Comparison of ENCODE assay signal across 8 cellular contexts in the genomic region with DNA sequence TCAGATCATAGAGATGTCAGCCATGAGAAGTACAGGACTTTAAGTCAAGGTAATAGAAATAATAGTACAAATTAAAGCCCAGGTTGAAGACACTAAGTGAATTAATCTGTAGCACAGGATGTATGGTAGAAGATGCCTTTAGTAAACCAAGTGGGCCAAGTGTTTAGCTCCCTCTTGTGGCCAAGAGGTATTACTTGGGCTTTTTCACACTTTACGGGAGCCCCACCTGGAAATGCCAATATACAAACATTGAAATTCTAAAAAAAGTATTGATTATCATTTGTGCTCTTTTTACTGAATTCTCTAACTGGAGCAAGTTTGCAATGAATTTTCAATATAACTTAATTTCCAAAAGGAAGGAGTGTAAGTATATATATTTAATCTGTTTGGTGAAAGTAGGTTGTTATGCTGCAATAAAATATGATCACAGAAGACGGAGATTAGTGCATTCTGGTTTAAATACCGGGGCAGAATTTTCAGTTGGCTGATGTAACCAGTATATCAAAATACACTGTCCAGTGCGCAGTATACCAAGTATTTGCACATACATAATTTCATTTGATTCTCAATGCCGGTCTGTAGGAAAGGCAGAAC.
DNase-seq lines count a peak whose midpoint lies in the region; ATAC-seq, FAIRE-seq and TF ChIP-seq lines count a peak whose summit lies in the region.

No MANE protein-coding gene starts in this region.

- ATAC-seq in GM21367 (IDR thresholded peaks at IDR 0.05; ENCODE audit: unreplicated experiment) = peak; percentile 93
- ATAC-seq in HG03521 (IDR thresholded peaks at IDR 0.05; ENCODE audit: unreplicated experiment) = peak; percentile 92
- ATAC-seq in GM12878 = peak; percentile 97

- H3K27ac ChIP-seq in OCI-LY3 (ENCODE audit: low read length) = no peak overlapping the region
- H3K27ac ChIP-seq in GM12878 (ENCODE audit: control insufficient read depth, insufficient read depth) = no peak overlapping the region
- no peak overlapping the region for H3K27ac ChIP-seq in kidney (ENCODE audit: low read depth in 2 of 2, low read length in 2 of 2)
- no peak overlapping the region for H3K27ac ChIP-seq in tibial nerve

- H2AFZ ChIP-seq in OCI-LY3 (ENCODE audit: low read depth, low read length) = no peak overlapping the region
- H2AFZ ChIP-seq in GM12878 (ENCODE audit: control insufficient read depth, low read depth, low read length) = no peak overlapping the region

- SMC1A ChIA-PET in GM12878 (lab: Charles Lee; ENCODE audit: uncharacterized antibody, unreplicated experiment) = interaction anchor here (0.6 to 1.9 kb wide), 14 partner anchors 12 to 394 kb away, joined by 3 to 7 read pairs (median 4); no protein-coding TSS in a partner anchor

- DNase-seq in activated T-cell treated with anti-CD3 and anti-CD28 coated beads for 4 hours = peak; percentile 30
- no peak for DNase-seq in activated T-cell treated with anti-CD3 and anti-CD28 coated beads, Interleukin-2, amount 50 U/mL, for 1 hour
- peak; percentile 27 for DNase-seq in GM12878 (ENCODE audit: low read depth, low spot score)
- DNase-seq in kidney = no peak
- DNase-seq in tibial nerve (ENCODE audit: low spot score in 2 of 2) = no peak

- no peaks in the 10 kb centered on the region for H3K36me3 ChIP-seq in OCI-LY3 (replicated peaks; ENCODE audit: low read depth, low read length)
- no peaks in the 10 kb centered on the region for H3K36me3 ChIP-seq in GM12878 (ENCODE audit: control insufficient read depth in 2 of 2, insufficient read depth in 2 of 2, low read length in 1 of 2)
- H3K36me3 ChIP-seq in kidney (ENCODE audit: control insufficient read depth in 1 of 2, insufficient read depth in 2 of 2, low read length in 2 of 2) = no peaks in the 10 kb centered on the region
- no peaks in the 10 kb centered on the region for H3K36me3 ChIP-seq in tibial nerve

- POLR2A ChIA-PET in GM12878 (lab: Charles Lee) = no interaction called here

- TF ChIP-seq RAD21 in GM12878 (IDR thresholded peaks at IDR 0.05; ENCODE audit: insufficient read depth, low read depth, low read length) = peak; percentile 98

- H3K4me3 ChIP-seq in OCI-LY3 (ENCODE audit: low read length) = no peak overlapping the region
- no peak overlapping the region for H3K4me3 ChIP-seq in GM12878
- H3K4me3 ChIP-seq in kidney (ENCODE audit: low read length in 2 of 2) = no peak overlapping the region
- H3K4me3 ChIP-seq in tibial nerve = no peak overlapping the region

- H3K9ac ChIP-seq in OCI-LY3 (ENCODE audit: low read length) = no peak overlapping the region
- H3K9ac ChIP-seq in GM12878 (ENCODE audit: control insufficient read depth, insufficient read depth, low read length) = no peak overlapping the region
- H3K9ac ChIP-seq in kidney (ENCODE audit: low read length in 2 of 2) = no peak overlapping the region

- H3K4me1 ChIP-seq in OCI-LY3 (ENCODE audit: low read length) (no peaks in the 10 kb centered on the region), GM12878 (ENCODE audit: control insufficient read depth, insufficient read depth, low read length) (no peaks in the 10 kb centered on the region), kidney (ENCODE audit: control insufficient read depth in 1 of 2, insufficient read depth in 1 of 2, low read depth in 1 of 2, low read length in 2 of 2) (no peaks in the 10 kb centered on the region), tibial nerve (peaks cover 0 to 6% (median 0%) of the 10 kb centered on the region in 4 donors)

- no TSS peak for BruUV-seq in GM12878 (replicated peaks; lab: Mats Ljungman, UMichigan)

- CTCF ChIA-PET in GM12878 (lab: Yijun Ruan, JAX) = interaction anchor here (0.9 to 2.1 kb wide), 13 partner anchors 8 to 425 kb away, joined by 3 to 12 read pairs (median 4); a partner anchor contains a TSS

- 78% methylated on average over 5 of the region's 5 CpGs for whole genome bisulfite sequencing in GM12878 (ENCODE audit: insufficient coverage, insufficient replicate concordance, low lambda C conversion rate, missing lambda C conversion rate)
- 66 to 71% methylated on average over 5 of the region's 5 CpGs for WGBS in tibial nerve, 2 donors

- RAD21 ChIA-PET in GM12878 (lab: Charles Lee; ENCODE audit: unreplicated experiment) = interaction anchor here (0.8 to 1.6 kb wide), 8 partner anchors 8 to 306 kb away, joined by 3 to 8 read pairs (median 3); no protein-coding TSS in a partner anchor

- H4K20me1 ChIP-seq in OCI-LY3 (ENCODE audit: insufficient read depth, low read length) (no peaks in the 10 kb centered on the region), GM12878 (ENCODE audit: control insufficient read depth, insufficient read depth) (no peaks in the 10 kb centered on the region)

- H3K79me2 ChIP-seq in OCI-LY3 (ENCODE audit: low read length) (no peaks in the 10 kb centered on the region), GM12878 (ENCODE audit: control insufficient read depth, insufficient read depth, low read length) (peaks cover 9% of the 10 kb centered on the region)

- in situ Hi-C loops in GM12878 (cut with MboI) = no loop called here

- TF ChIP-seq CTCF in OCI-LY3 (IDR thresholded peaks at IDR 0.05; ENCODE audit: low read depth, low read length) (peak; percentile 74), GM12878 (IDR thresholded peaks at IDR 0.05 in 2 of 3, conservative IDR thresholded peaks at IDR 0.05 in 1 of 3; ENCODE audit: control insufficient read depth in 2 of 3, extremely low read depth in 1 of 3, insufficient read depth in 1 of 3, low read depth in 3 of 3, low read length in 3 of 3) (peak; percentile 77 to 88 (median 78); a peak in 5 of 6 replicates), kidney (IDR thresholded peaks at IDR 0.05; ENCODE audit: borderline replicate concordance, extremely low read depth, insufficient read depth) (peak; percentile 75), tibial nerve (IDR thresholded peaks at IDR 0.05) (peak; percentile 59 to 86 (median 69))

- TF ChIP-seq EP300 in GM12878 (IDR thresholded peaks at IDR 0.05; ENCODE audit: borderline replicate concordance in 1 of 2, control insufficient read depth in 1 of 2, low read depth in 2 of 2, low read length in 2 of 2) (no peak), tibial nerve (IDR thresholded peaks at IDR 0.05) (no peak)

- FAIRE-seq in GM12878 (lab: Jason Lieb, UNC) = peak; percentile 93
- FAIRE-seq in kidney (lab: Jason Lieb, UNC) = peak; percentile 90

- TF ChIP-seq POLR2A in GM12878 (IDR thresholded peaks at IDR 0.05; ENCODE audit: low read depth, low read length) (no peak), tibial nerve (IDR thresholded peaks at IDR 0.05) (no peak)

- intact Hi-C loops in GM12878 (cut with micrococcal nuclease; ENCODE audit: unreplicated experiment) (loop anchor here (1.0 to 5.0 kb wide), 4 partner anchors 83 to 426 kb away; a partner anchor contains a TSS), kidney (cut with DNase I) (no loop called here)

- H3K4me2 ChIP-seq in OCI-LY3 (ENCODE audit: low read length) = no peak overlapping the region
- no peak overlapping the region for H3K4me2 ChIP-seq in GM12878 (ENCODE audit: control insufficient read depth, insufficient read depth)

- H3K27me3 ChIP-seq in OCI-LY3 (ENCODE audit: low read depth, low read length) (no peaks in the 10 kb centered on the region), GM12878 (replicated peaks in 1 of 2; ENCODE audit: control insufficient read depth in 2 of 2, insufficient read depth in 2 of 2, low read length in 1 of 2) (no peaks in the 10 kb centered on the region), tibial nerve (no peaks in the 10 kb centered on the region)

- H3K9me3 ChIP-seq in OCI-LY3 (ENCODE audit: insufficient read depth, low read length) (no peaks in the 10 kb centered on the region), GM12878 (replicated peaks; ENCODE audit: control insufficient read depth, insufficient read depth, low read length) (no peaks in the 10 kb centered on the region), kidney (ENCODE audit: control insufficient read depth in 1 of 2, low read length in 2 of 2) (no peaks in the 10 kb centered on the region), tibial nerve (peaks cover 0 to 6% (median 1%) of the 10 kb centered on the region in 4 donors)

TF ChIP-seq in GM12878, 131 proteins besides CTCF, POLR2A, EP300 and RAD21 (continues in another document):
- TF ChIP-seq TCF7 (IDR thresholded peaks at IDR 0.05; ENCODE audit: borderline replicate concordance) = 0 out of 2 replicates have a peak, but pooled peaks have one; percentile 39
- TF ChIP-seq WRNIP1 (IDR thresholded peaks at IDR 0.05; ENCODE audit: borderline replicate concordance, low read depth, low read length) = no peak
- TF ChIP-seq, protein P1, sequence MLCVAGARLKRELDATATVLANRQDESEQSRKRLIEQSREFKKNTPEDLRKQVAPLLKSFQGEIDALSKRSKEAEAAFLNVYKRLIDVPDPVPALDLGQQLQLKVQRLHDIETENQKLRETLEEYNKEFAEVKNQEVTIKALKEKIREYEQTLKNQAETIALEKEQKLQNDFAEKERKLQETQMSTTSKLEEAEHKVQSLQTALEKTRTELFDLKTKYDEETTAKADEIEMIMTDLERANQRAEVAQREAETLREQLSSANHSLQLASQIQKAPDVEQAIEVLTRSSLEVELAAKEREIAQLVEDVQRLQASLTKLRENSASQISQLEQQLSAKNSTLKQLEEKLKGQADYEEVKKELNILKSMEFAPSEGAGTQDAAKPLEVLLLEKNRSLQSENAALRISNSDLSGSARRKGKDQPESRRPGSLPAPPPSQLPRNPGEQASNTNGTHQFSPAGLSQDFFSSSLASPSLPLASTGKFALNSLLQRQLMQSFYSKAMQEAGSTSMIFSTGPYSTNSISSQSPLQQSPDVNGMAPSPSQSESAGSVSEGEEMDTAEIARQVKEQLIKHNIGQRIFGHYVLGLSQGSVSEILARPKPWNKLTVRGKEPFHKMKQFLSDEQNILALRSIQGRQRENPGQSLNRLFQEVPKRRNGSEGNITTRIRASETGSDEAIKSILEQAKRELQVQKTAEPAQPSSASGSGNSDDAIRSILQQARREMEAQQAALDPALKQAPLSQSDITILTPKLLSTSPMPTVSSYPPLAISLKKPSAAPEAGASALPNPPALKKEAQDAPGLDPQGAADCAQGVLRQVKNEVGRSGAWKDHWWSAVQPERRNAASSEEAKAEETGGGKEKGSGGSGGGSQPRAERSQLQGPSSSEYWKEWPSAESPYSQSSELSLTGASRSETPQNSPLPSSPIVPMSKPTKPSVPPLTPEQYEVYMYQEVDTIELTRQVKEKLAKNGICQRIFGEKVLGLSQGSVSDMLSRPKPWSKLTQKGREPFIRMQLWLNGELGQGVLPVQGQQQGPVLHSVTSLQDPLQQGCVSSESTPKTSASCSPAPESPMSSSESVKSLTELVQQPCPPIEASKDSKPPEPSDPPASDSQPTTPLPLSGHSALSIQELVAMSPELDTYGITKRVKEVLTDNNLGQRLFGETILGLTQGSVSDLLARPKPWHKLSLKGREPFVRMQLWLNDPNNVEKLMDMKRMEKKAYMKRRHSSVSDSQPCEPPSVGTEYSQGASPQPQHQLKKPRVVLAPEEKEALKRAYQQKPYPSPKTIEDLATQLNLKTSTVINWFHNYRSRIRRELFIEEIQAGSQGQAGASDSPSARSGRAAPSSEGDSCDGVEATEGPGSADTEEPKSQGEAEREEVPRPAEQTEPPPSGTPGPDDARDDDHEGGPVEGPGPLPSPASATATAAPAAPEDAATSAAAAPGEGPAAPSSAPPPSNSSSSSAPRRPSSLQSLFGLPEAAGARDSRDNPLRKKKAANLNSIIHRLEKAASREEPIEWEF (IDR thresholded peaks at IDR 0.05; ENCODE audit: insufficient replicate concordance, low read depth, low read length) = peak; percentile 56
- TF ChIP-seq CBX5 (IDR thresholded peaks at IDR 0.05; ENCODE audit: low read depth) = peak; percentile 75; the same call in 1 of the 2 replicates

Comparison
In these comparisons a context has a peak if more than half of its experiments do, and no peak if none do; other contexts are left out.
1. DNase-seq: peak in activated T-cell treated with anti-CD3 and anti-CD28 coated beads for 4 hours (single experiment) and GM12878 (single experiment); none in activated T-cell treated with anti-CD3 and anti-CD28 coated beads, Interleukin-2, amount 50 U/mL, for 1 hour (single experiment), kidney (single experiment) and tibial nerve (0 of 2).
2. Peak in every context shown above with its lines, with median percentiles within 50 percentile points of each other: ATAC-seq and CTCF ChIP-seq.